In the genomic region with DNA sequence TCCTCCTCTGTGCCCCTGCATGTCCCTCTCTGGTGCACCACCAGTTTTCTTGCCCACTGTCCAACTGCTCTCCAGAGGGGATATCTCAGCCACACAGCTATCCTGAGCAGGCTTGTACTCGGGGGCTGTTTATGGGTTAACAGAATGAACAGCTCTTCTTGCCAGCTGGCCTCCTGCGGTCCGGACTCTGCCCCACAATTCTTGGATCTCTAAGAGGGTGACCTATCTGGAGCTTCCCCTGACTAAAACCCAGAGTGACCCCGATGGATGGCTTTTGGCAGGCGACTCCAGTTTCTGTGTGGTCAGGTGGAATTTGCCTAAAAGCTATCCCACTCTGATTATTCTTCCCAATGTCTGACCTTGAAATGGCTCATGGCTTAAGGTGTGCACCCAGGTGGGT, we compare ENCODE assay signal across 2 cellular contexts.
TF ChIP-seq lines count a peak whose summit lies in the region.

No MANE protein-coding gene starts in this region.

TF ChIP-seq in GM12878, 131 proteins besides CTCF, POLR2A, EP300 and RAD21:
- TF ChIP-seq, protein P1, sequence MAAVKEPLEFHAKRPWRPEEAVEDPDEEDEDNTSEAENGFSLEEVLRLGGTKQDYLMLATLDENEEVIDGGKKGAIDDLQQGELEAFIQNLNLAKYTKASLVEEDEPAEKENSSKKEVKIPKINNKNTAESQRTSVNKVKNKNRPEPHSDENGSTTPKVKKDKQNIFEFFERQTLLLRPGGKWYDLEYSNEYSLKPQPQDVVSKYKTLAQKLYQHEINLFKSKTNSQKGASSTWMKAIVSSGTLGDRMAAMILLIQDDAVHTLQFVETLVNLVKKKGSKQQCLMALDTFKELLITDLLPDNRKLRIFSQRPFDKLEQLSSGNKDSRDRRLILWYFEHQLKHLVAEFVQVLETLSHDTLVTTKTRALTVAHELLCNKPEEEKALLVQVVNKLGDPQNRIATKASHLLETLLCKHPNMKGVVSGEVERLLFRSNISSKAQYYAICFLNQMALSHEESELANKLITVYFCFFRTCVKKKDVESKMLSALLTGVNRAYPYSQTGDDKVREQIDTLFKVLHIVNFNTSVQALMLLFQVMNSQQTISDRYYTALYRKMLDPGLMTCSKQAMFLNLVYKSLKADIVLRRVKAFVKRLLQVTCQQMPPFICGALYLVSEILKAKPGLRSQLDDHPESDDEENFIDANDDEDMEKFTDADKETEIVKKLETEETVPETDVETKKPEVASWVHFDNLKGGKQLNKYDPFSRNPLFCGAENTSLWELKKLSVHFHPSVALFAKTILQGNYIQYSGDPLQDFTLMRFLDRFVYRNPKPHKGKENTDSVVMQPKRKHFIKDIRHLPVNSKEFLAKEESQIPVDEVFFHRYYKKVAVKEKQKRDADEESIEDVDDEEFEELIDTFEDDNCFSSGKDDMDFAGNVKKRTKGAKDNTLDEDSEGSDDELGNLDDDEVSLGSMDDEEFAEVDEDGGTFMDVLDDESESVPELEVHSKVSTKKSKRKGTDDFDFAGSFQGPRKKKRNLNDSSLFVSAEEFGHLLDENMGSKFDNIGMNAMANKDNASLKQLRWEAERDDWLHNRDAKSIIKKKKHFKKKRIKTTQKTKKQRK (IDR thresholded peaks at IDR 0.05; ENCODE audit: low read depth, low read length) = no peak
- peak; percentile 58; the same call in 1 of the 2 replicates for TF ChIP-seq EED (IDR thresholded peaks at IDR 0.05; ENCODE audit: low read depth)
- TF ChIP-seq, protein P2, sequence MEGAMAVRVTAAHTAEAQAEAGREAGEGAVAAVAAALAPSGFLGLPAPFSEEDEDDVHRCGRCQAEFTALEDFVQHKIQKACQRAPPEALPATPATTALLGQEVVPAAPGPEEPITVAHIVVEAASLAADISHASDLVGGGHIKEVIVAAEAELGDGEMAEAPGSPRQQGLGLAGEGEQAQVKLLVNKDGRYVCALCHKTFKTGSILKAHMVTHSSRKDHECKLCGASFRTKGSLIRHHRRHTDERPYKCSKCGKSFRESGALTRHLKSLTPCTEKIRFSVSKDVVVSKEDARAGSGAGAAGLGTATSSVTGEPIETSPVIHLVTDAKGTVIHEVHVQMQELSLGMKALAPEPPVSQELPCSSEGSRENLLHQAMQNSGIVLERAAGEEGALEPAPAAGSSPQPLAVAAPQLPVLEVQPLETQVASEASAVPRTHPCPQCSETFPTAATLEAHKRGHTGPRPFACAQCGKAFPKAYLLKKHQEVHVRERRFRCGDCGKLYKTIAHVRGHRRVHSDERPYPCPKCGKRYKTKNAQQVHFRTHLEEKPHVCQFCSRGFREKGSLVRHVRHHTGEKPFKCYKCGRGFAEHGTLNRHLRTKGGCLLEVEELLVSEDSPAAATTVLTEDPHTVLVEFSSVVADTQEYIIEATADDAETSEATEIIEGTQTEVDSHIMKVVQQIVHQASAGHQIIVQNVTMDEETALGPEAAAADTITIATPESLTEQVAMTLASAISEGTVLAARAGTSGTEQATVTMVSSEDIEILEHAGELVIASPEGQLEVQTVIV (IDR thresholded peaks at IDR 0.05; ENCODE audit: borderline replicate concordance, partially characterized antibody) = no peak
- TF ChIP-seq RUNX3 (IDR thresholded peaks at IDR 0.05; ENCODE audit: low read length) = peak; percentile 18; the same call in 1 of the 2 replicates
TF ChIP-seq in GM12878: peak in this region for 2.

TF ChIP-seq in liver, 16 proteins besides CTCF, POLR2A, EP300 and RAD21:
- TF ChIP-seq RXRA (IDR thresholded peaks at IDR 0.05) (peak; percentile 92 to 95), GABPA (IDR thresholded peaks at IDR 0.05 in 1 of 2, conservative IDR thresholded peaks at IDR 0.05 in 1 of 2) (peak in 1 of 2 donors; percentile 45), NR2F2 (IDR thresholded peaks at IDR 0.05) (peak; percentile 44), JUND (IDR thresholded peaks at IDR 0.05) (peak; percentile 82 to 84), SP1 (IDR thresholded peaks at IDR 0.05) (peak; percentile 85), HNF4G (IDR thresholded peaks at IDR 0.05) (peak; percentile 91), HNF4A (conservative IDR thresholded peaks at IDR 0.05) (peak; percentile 93 to 98), EGR1 (IDR thresholded peaks at IDR 0.05; ENCODE audit: low read depth in 2 of 2) (no peak), TAF1 (conservative IDR thresholded peaks at IDR 0.05) (no peak), YY1 (IDR thresholded peaks at IDR 0.05) (peak; percentile 31), FOXA1 (IDR thresholded peaks at IDR 0.05) (no peak), FOXA2 (IDR thresholded peaks at IDR 0.05) (no peak)
- TF ChIP-seq, protein P3, sequence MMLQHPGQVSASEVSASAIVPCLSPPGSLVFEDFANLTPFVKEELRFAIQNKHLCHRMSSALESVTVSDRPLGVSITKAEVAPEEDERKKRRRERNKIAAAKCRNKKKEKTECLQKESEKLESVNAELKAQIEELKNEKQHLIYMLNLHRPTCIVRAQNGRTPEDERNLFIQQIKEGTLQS (IDR thresholded peaks at IDR 0.05) = peak; percentile 18
- TF ChIP-seq, protein P4, sequence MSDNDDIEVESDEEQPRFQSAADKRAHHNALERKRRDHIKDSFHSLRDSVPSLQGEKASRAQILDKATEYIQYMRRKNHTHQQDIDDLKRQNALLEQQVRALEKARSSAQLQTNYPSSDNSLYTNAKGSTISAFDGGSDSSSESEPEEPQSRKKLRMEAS (IDR thresholded peaks at IDR 0.05) = peak; percentile 55
- TF ChIP-seq, protein P5, sequence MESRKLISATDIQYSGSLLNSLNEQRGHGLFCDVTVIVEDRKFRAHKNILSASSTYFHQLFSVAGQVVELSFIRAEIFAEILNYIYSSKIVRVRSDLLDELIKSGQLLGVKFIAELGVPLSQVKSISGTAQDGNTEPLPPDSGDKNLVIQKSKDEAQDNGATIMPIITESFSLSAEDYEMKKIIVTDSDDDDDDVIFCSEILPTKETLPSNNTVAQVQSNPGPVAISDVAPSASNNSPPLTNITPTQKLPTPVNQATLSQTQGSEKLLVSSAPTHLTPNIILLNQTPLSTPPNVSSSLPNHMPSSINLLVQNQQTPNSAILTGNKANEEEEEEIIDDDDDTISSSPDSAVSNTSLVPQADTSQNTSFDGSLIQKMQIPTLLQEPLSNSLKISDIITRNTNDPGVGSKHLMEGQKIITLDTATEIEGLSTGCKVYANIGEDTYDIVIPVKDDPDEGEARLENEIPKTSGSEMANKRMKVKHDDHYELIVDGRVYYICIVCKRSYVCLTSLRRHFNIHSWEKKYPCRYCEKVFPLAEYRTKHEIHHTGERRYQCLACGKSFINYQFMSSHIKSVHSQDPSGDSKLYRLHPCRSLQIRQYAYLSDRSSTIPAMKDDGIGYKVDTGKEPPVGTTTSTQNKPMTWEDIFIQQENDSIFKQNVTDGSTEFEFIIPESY (IDR thresholded peaks at IDR 0.05) = peak; percentile 59
- TF ChIP-seq, protein P6, sequence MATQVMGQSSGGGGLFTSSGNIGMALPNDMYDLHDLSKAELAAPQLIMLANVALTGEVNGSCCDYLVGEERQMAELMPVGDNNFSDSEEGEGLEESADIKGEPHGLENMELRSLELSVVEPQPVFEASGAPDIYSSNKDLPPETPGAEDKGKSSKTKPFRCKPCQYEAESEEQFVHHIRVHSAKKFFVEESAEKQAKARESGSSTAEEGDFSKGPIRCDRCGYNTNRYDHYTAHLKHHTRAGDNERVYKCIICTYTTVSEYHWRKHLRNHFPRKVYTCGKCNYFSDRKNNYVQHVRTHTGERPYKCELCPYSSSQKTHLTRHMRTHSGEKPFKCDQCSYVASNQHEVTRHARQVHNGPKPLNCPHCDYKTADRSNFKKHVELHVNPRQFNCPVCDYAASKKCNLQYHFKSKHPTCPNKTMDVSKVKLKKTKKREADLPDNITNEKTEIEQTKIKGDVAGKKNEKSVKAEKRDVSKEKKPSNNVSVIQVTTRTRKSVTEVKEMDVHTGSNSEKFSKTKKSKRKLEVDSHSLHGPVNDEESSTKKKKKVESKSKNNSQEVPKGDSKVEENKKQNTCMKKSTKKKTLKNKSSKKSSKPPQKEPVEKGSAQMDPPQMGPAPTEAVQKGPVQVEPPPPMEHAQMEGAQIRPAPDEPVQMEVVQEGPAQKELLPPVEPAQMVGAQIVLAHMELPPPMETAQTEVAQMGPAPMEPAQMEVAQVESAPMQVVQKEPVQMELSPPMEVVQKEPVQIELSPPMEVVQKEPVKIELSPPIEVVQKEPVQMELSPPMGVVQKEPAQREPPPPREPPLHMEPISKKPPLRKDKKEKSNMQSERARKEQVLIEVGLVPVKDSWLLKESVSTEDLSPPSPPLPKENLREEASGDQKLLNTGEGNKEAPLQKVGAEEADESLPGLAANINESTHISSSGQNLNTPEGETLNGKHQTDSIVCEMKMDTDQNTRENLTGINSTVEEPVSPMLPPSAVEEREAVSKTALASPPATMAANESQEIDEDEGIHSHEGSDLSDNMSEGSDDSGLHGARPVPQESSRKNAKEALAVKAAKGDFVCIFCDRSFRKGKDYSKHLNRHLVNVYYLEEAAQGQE (IDR thresholded peaks at IDR 0.05) = peak; percentile 51
